ENCODE assay signal across 1 cellular context in genomic region chr1:15352122-15352957, GRCh38.
A peak's percentile ranks its signal among the peaks of the same experiment; 100 is the strongest.
TF ChIP-seq lines count a peak whose summit lies in the region.

No MANE protein-coding gene starts in this region.

TF ChIP-seq in HepG2, 621 proteins besides CTCF, POLR2A, EP300 and RAD21 (continued from another document):
- TF ChIP-seq USF2 (IDR thresholded peaks at IDR 0.05; ENCODE audit: low read depth, low read length) (peak; percentile 50; the same call in 1 of the 2 replicates), USF2 (CRISPR knock-in tag; IDR thresholded peaks at IDR 0.05; ENCODE audit: borderline replicate concordance) (no peak), TFE3 (CRISPR knock-in tag; IDR thresholded peaks at IDR 0.05) (peak; percentile 31; the same call in 1 of the 2 replicates), ZNF652 (CRISPR knock-in tag; IDR thresholded peaks at IDR 0.05; ENCODE audit: borderline replicate concordance, low read depth) (no peak), CSRNP2 (CRISPR knock-in tag; conservative IDR thresholded peaks at IDR 0.05; ENCODE audit: low read depth) (no peak), MLX (CRISPR knock-in tag; IDR thresholded peaks at IDR 0.05) (peak; percentile 24; the same call in 1 of the 2 replicates), ZNF644 (CRISPR knock-in tag; IDR thresholded peaks at IDR 0.05; ENCODE audit: low read depth) (peak; percentile 95), HIC2 (CRISPR knock-in tag; IDR thresholded peaks at IDR 0.05; ENCODE audit: low read depth) (peak; percentile 76; the same call in 1 of the 2 replicates), CEBPG (CRISPR knock-in tag; IDR thresholded peaks at IDR 0.05) (no peak), MAX (IDR thresholded peaks at IDR 0.05) (peak; percentile 14; the same call in 1 of the 2 replicates), SAP130 (CRISPR knock-in tag; IDR thresholded peaks at IDR 0.05; ENCODE audit: low read depth) (peak; percentile 41), TEAD3 (CRISPR knock-in tag; optimal IDR thresholded peaks at IDR 0.05; ENCODE audit: borderline replicate concordance) (peak; percentile 14), JUND (CRISPR knock-in tag; IDR thresholded peaks at IDR 0.05) (peak; percentile 83; the same call in 1 of the 2 replicates), ATF3 (CRISPR knock-in tag; IDR thresholded peaks at IDR 0.05) (peak; percentile 51; the same call in 1 of the 2 replicates), MXI1 (IDR thresholded peaks at IDR 0.05; ENCODE audit: borderline replicate concordance, low read depth, low read length) (peak; percentile 37; the same call in 1 of the 3 replicates), MNT (IDR thresholded peaks at IDR 0.05) (peak; percentile 8; the same call in 1 of the 2 replicates), FOXO4 (CRISPR knock-in tag; conservative IDR thresholded peaks at IDR 0.05) (no peak), SALL1 (CRISPR knock-in tag; IDR thresholded peaks at IDR 0.05) (0 out of 2 replicates have a peak, but pooled peaks have one; percentile 12)
TF ChIP-seq in HepG2: peak in this region for 20.
